ENCODE assay signal across 18 cellular contexts in the genomic region with DNA sequence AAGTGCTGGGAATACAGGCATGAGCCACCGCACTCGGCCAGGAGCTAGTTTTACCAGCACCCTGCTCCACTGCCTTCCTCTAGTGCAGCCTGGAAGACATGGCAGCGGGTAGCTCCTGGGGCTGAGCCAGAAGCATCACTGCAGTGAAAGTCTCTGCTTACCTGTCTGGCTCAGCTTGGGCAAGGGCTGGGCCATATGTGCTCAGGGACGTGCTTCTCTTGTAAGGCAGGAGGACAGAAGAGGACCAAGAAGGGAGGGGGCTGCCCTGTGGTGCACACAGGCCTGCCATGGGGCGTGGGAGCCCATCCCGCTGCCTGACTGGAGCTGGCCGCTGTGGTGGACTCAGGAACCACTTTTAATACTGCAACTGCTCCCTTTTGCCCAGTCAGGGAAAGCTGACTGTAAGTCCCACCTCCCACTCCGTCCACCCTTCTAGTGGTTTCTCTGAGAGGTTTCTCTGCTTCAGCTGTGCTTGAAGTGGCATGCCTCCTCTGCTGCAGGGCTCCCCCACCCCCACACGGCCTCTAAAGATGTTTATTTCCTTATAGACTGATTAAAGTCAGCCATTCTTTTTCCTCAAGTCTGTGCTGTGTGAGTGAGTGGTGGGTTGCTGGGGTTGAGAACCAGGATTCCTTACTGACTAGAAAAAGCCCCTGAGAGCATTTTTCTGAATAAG. TPM values are rescaled to one million over a fixed set of nuclear protein-coding genes. Genes with fewer than 3 reads are reported as not detected.
DNase-seq lines count a peak whose midpoint lies in the region; ATAC-seq and TF ChIP-seq lines count a peak whose summit lies in the region.
"Had no signal": no experiment of that assay in that cellular context is flagged by ENCODE, and none has a peak within 500 bp of the region (broad histone marks: within the 10 kb centered on the region; RNA-seq: fewer than 3 reads in every experiment).

No MANE protein-coding gene starts in this region.

- no peak overlapping the region for H3K4me2 ChIP-seq in HCT116 (ENCODE audit: low read length)
- H3K4me2 ChIP-seq: A549 had no signal

- intact Hi-C loops in HCT116 (cut with micrococcal nuclease): no loop called here
- intact Hi-C loops in psoas muscle (cut with DNase I): loop anchor here in 1 of 2 donors (5.0 kb wide), 1 partner anchor 54 kb away; the partner anchor contains the start of gene FBXL15

- H3K9me2 ChIP-seq in HCT116 (ENCODE audit: insufficient read depth): no peaks in the 10 kb centered on the region

- DNase-seq in activated CD4-positive, alpha-beta T cell treated with anti-CD3 and anti-CD28 coated beads, Interleukin-2, amount 10 ng/mL, durations not matched to agents 7 days and 5 days: no peak
- DNase-seq in activated CD4-positive, alpha-beta T cell treated with anti-CD3 and anti-CD28 coated beads, Interleukin-2, amount 50 U/mL, for 48 hours: no peak
- DNase-seq in HCT116 (ENCODE audit: low read depth, low spot score) (no peak), psoas muscle (peak in 1 of 2 donors; percentile 45), AG08395 (ENCODE audit: low spot score) (no peak)
- no peak for DNase-seq in activated naive CD4-positive, alpha-beta T cell treated with anti-CD3 and anti-CD28 coated beads, Interleukin-2, amount 50 U/mL, for 72 hours (ENCODE audit: low spot score in 2 of 2)
- DNase-seq: left ventricle myocardium inferior; NCI-H1092 treated with DMSO at 0.1 percent for 48 hours; SHP77 treated with DMSO at 0.1 percent for 48 hours; stimulated activated naive CD4-positive, alpha-beta T cell treated with Interleukin-2 at 50 U/mL for 16 hours had no signal

- H3K9me3 Mint-ChIP-seq in activated CD4-positive, alpha-beta T cell treated with anti-CD3 and anti-CD28 coated beads, Interleukin-2, amount 10 ng/mL, durations not matched to agents 7 days and 5 days: no peaks in the 10 kb centered on the region
- H3K9me3 Mint-ChIP-seq in activated naive CD4-positive, alpha-beta T cell treated with anti-CD3 and anti-CD28 coated beads, Interleukin-2, amount 50 U/mL, for 72 hours: no peaks in the 10 kb centered on the region
- H3K9me3 Mint-ChIP-seq: T-helper 2 cell treated with Interferon-gamma antibody and Interleukin-4, amounts not matched to agents 5 μg/mL and 100 μg/mL, for 36 hours had no signal

- H3K27me3 ChIP-seq in HCT116 (ENCODE audit: insufficient read depth, low read length) (no peaks in the 10 kb centered on the region), psoas muscle (ENCODE audit: insufficient read depth in 3 of 3, low read length in 2 of 3) (no peaks in the 10 kb centered on the region)
- H3K27me3 ChIP-seq: ascending aorta had no signal

- H2AFZ ChIP-seq in HCT116 (ENCODE audit: low read depth, low read length, poor library complexity, severe bottlenecking): no peak overlapping the region
- H2AFZ ChIP-seq: parathyroid adenoma had no signal

- H3K36me3 ChIP-seq in HCT116 (ENCODE audit: control insufficient read depth in 1 of 2, insufficient read depth in 2 of 2, low read length in 2 of 2) (peaks cover 11 to 28% of the 10 kb centered on the region in 2 experiments; a peak in 3 of 4 replicates), psoas muscle (ENCODE audit: insufficient read depth in 1 of 2, low read depth in 1 of 2) (peaks cover 0 to 44% of the 10 kb centered on the region in 2 donors)

- POLR2A ChIA-PET in activated CD4-positive, alpha-beta T cell treated with anti-CD3 and anti-CD28 coated beads, Interleukin-2, amount 10 ng/mL, durations not matched to agents 7 days and 5 days (lab: Charles Lee): no interaction called here
- POLR2A ChIA-PET in HCT116 (lab: Charles Lee): interaction anchor here (1.0 kb wide), 1 partner anchor 81 kb away, joined by 3 read pairs; the partner anchor contains the start of gene NFKB2

- CTCF ChIA-PET in activated CD4-positive, alpha-beta T cell treated with anti-CD3 and anti-CD28 coated beads, Interleukin-2, amount 10 ng/mL, durations not matched to agents 7 days and 5 days (lab: Charles Lee): interaction anchor here (0.9 to 1.1 kb wide), 3 partner anchors 25 to 247 kb away, joined by 3 to 6 read pairs (median 4); no protein-coding TSS in a partner anchor
- CTCF ChIA-PET in HCT116 (lab: Charles Lee): interaction anchor here (4.1 kb wide), 1 partner anchor 246 kb away, joined by 43 read pairs; no protein-coding TSS in a partner anchor

- TF ChIP-seq POLR2A in HCT116 (IDR thresholded peaks at IDR 0.05; ENCODE audit: borderline replicate concordance, extremely low read depth, insufficient read depth, insufficient read length): no peak

- ATAC-seq in HCT116 (no peak), psoas muscle (no peak), SK-N-SH treated with all-trans-retinoic acid at 6 μM for 48 hours (no peak), HG03097 (IDR thresholded peaks at IDR 0.05; ENCODE audit: low FRiP score, unreplicated experiment) (no peak)
- ATAC-seq in activated naive CD4-positive, alpha-beta T cell treated with anti-CD3 and anti-CD28 coated beads, Interleukin-2, amount 50 U/mL, for 72 hours: peak in 1 of 2 donors; percentile 24
- ATAC-seq: A549; activated CD4-positive, CD25-positive, alpha-beta regulatory T cell treated with anti-CD3 and anti-CD28 coated beads, Interleukin-2, amount 50 U/mL, for 24 hours had no signal

- H3K27ac Mint-ChIP-seq in activated CD4-positive, alpha-beta T cell treated with anti-CD3 and anti-CD28 coated beads, Interleukin-2, amount 10 ng/mL, durations not matched to agents 7 days and 5 days: peak overlapping the region; percentile 69
- H3K27ac Mint-ChIP-seq in activated naive CD4-positive, alpha-beta T cell treated with anti-CD3 and anti-CD28 coated beads, Interleukin-2, amount 50 U/mL, for 72 hours: peak overlapping the region; percentile 71 to 75
- H3K27ac Mint-ChIP-seq: T-helper 2 cell treated with Interferon-gamma antibody and Interleukin-4, amounts not matched to agents 5 μg/mL and 100 μg/mL, for 36 hours had no signal

- peaks cover 30% of the 10 kb centered on the region for H3K36me3 Mint-ChIP-seq in activated CD4-positive, alpha-beta T cell treated with anti-CD3 and anti-CD28 coated beads, Interleukin-2, amount 10 ng/mL, durations not matched to agents 7 days and 5 days (ENCODE audit: low read depth)
- H3K36me3 Mint-ChIP-seq in activated naive CD4-positive, alpha-beta T cell treated with anti-CD3 and anti-CD28 coated beads, Interleukin-2, amount 50 U/mL, for 72 hours: peaks cover 0 to 6% of the 10 kb centered on the region in 2 donors

- no peak overlapping the region for H3K9ac ChIP-seq in HCT116 (ENCODE audit: low read length)
- H3K9ac ChIP-seq: parathyroid adenoma had no signal

- no peaks in the 10 kb centered on the region for H3K79me2 ChIP-seq in HCT116 (ENCODE audit: insufficient read depth, low read length)
- H3K79me2 ChIP-seq: parathyroid adenoma had no signal

- TF ChIP-seq CTCF in HCT116 (IDR thresholded peaks at IDR 0.05 in 2 of 3, conservative IDR thresholded peaks at IDR 0.05 in 1 of 3; ENCODE audit: borderline replicate concordance in 1 of 3, insufficient read depth in 1 of 3, low read depth in 2 of 3, low read length in 2 of 3) (no peak), psoas muscle (IDR thresholded peaks at IDR 0.05) (no peak)

- TF ChIP-seq RAD21 in HCT116 (IDR thresholded peaks at IDR 0.05; ENCODE audit: low read depth): no peak

- no peaks in the 10 kb centered on the region for H3K27me3 Mint-ChIP-seq in activated CD4-positive, alpha-beta T cell treated with anti-CD3 and anti-CD28 coated beads, Interleukin-2, amount 10 ng/mL, durations not matched to agents 7 days and 5 days

- no peak overlapping the region for H3K4me3 Mint-ChIP-seq in activated CD4-positive, alpha-beta T cell treated with anti-CD3 and anti-CD28 coated beads, Interleukin-2, amount 10 ng/mL, durations not matched to agents 7 days and 5 days
- H3K4me3 Mint-ChIP-seq: T-helper 2 cell treated with Interferon-gamma antibody and Interleukin-4, amounts not matched to agents 5 μg/mL and 100 μg/mL, for 36 hours had no signal

- H3K27ac ChIP-seq in HCT116 (ENCODE audit: low read depth, low read length) (no peak overlapping the region), psoas muscle (peak overlapping the region; percentile 16)
- H3K27ac ChIP-seq: A549, ascending aorta, left ventricle myocardium inferior, parathyroid adenoma had no signal

- H3K4me1 Mint-ChIP-seq in activated CD4-positive, alpha-beta T cell treated with anti-CD3 and anti-CD28 coated beads, Interleukin-2, amount 10 ng/mL, durations not matched to agents 7 days and 5 days: peaks cover 24% of the 10 kb centered on the region

- RAD21 ChIA-PET in HCT116 (lab: Charles Lee; ENCODE audit: low non-redundant PET in 1 of 2, low total read pairs in 2 of 2, uncharacterized antibody in 2 of 2, unreplicated experiment in 2 of 2): no interaction called here

- no peaks in the 10 kb centered on the region for H3K4me1 ChIP-seq in HCT116 (ENCODE audit: control insufficient read depth in 1 of 2, insufficient read depth in 2 of 2, low read length in 2 of 2)
- H3K4me1 ChIP-seq in psoas muscle: no peaks in the 10 kb centered on the region
- H3K4me1 ChIP-seq: A549, ascending aorta, parathyroid adenoma had no signal

- no peaks in the 10 kb centered on the region for H4K20me1 ChIP-seq in HCT116 (ENCODE audit: insufficient read depth)

- 64 to 75% (median 73%) methylated on average over 9 of the region's 9 CpGs for WGBS in psoas muscle, 3 donors

- H3K4me3 ChIP-seq in HCT116 (replicated peaks in 1 of 2; ENCODE audit: low read depth in 1 of 2, low read length in 2 of 2) (no peak overlapping the region), psoas muscle (no peak overlapping the region)
- H3K4me3 ChIP-seq: A549, ascending aorta, left ventricle myocardium inferior had no signal

- TSS peak; percentile 34 for BruUV-seq in HCT116 (replicated peaks; lab: Mats Ljungman, UMichigan)

- H3K9me3 ChIP-seq in HCT116 (ENCODE audit: control insufficient read depth in 1 of 2, insufficient read depth in 1 of 2, low read depth in 1 of 2, low read length in 2 of 2) (no peaks in the 10 kb centered on the region), psoas muscle (no peaks in the 10 kb centered on the region)
- H3K9me3 ChIP-seq: A549, ascending aorta, left ventricle myocardium inferior had no signal

RNA-seq across cellular contexts. Expression of gene C10orf95, which starts 25.3 kb away (rescaled TPM):
- under 1 TPM in 1 of 2 experiments, not detected in 1; 0.17 TPM for total RNA-seq in activated CD4-positive, alpha-beta T cell treated with anti-CD3 and anti-CD28 coated beads, Interleukin-2, amount 10 ng/mL, durations not matched to agents 7 days and 5 days
- 2.1 TPM for total RNA-seq in HCT116 (2021; ENCODE audit: unreplicated experiment)
- 3.8 TPM in 2 replicates for polyA plus RNA-seq in HCT116 (2012)
- total RNA-seq in activated naive CD4-positive, alpha-beta T cell treated with anti-CD3 and anti-CD28 coated beads, Interleukin-2, amount 50 U/mL, for 72 hours: under 1 TPM in 1 of 2 donors, not detected in 1; 0.30 TPM
- total RNA-seq in psoas muscle: not detected
- under 1 TPM in 1 of 3 donors, not detected in 2; 0.01 TPM for polyA plus RNA-seq in psoas muscle
- total RNA-seq: ascending aorta, left ventricle myocardium inferior, myocyte had no signal

RNA-seq across cellular contexts. Expression of gene ACTR1A, which starts 25.9 kb away (rescaled TPM):
- total RNA-seq in activated CD4-positive, alpha-beta T cell treated with anti-CD3 and anti-CD28 coated beads, Interleukin-2, amount 10 ng/mL, durations not matched to agents 7 days and 5 days: 10 to 100 TPM; 76.1 to 84.5 TPM
- total RNA-seq in HCT116 (2021; ENCODE audit: unreplicated experiment) (94.2 TPM), psoas muscle (100 to 1,000 TPM; 119 to 188 (median 148) TPM)
- 57.1 and 66.3 TPM in 2 replicates for polyA plus RNA-seq in HCT116 (2012)
- 10 to 100 TPM; 48.9 to 97.4 TPM for total RNA-seq in activated naive CD4-positive, alpha-beta T cell treated with anti-CD3 and anti-CD28 coated beads, Interleukin-2, amount 50 U/mL, for 72 hours
- 100 to 1,000 TPM in 2 of 3 donors, 10 to 100 TPM in 1; 76.2 to 181 (median 101) TPM for polyA plus RNA-seq in psoas muscle

RNA-seq across cellular contexts. Expression of gene SUFU, which starts 27.2 kb away (rescaled TPM):
- 10 to 100 TPM; 13.4 to 14.2 TPM for total RNA-seq in activated CD4-positive, alpha-beta T cell treated with anti-CD3 and anti-CD28 coated beads, Interleukin-2, amount 10 ng/mL, durations not matched to agents 7 days and 5 days
- total RNA-seq in HCT116 (2021; ENCODE audit: unreplicated experiment) (18.8 TPM), psoas muscle (1 to 10 TPM; 4.8 to 6.8 (median 5.5) TPM)
- 12.4 and 13.0 TPM in 2 replicates for polyA plus RNA-seq in HCT116 (2012)
- total RNA-seq in activated naive CD4-positive, alpha-beta T cell treated with anti-CD3 and anti-CD28 coated beads, Interleukin-2, amount 50 U/mL, for 72 hours: 1 to 10 TPM; 9.1 to 9.9 TPM
- 1 to 10 TPM; 2.1 to 6.3 (median 2.2) TPM for polyA plus RNA-seq in psoas muscle

RNA-seq across cellular contexts. Expression of gene CUEDC2, which starts 44.2 kb away (rescaled TPM):
- 10 to 100 TPM; 63.6 to 68.9 TPM for total RNA-seq in activated CD4-positive, alpha-beta T cell treated with anti-CD3 and anti-CD28 coated beads, Interleukin-2, amount 10 ng/mL, durations not matched to agents 7 days and 5 days
- total RNA-seq in HCT116 (2021; ENCODE audit: unreplicated experiment) (96.7 TPM), psoas muscle (10 to 100 TPM; 53.3 to 81.9 (median 73.3) TPM)
- polyA plus RNA-seq in HCT116 (2012): 77.0 and 106 TPM in 2 replicates
- total RNA-seq in activated naive CD4-positive, alpha-beta T cell treated with anti-CD3 and anti-CD28 coated beads, Interleukin-2, amount 50 U/mL, for 72 hours: 10 to 100 TPM; 38.7 to 73.9 TPM
- 100 to 1,000 TPM in 1 of 3 donors, 10 to 100 TPM in 2; 56.3 to 103 (median 77.2) TPM for polyA plus RNA-seq in psoas muscle

RNA-seq across cellular contexts. Expression of gene FBXL15, which starts 56.0 kb away (rescaled TPM):
- total RNA-seq in activated CD4-positive, alpha-beta T cell treated with anti-CD3 and anti-CD28 coated beads, Interleukin-2, amount 10 ng/mL, durations not matched to agents 7 days and 5 days: 10 to 100 TPM in 1 of 2 experiments, 1 to 10 TPM in 1; 8.7 to 11.2 TPM
- total RNA-seq in HCT116 (2021; ENCODE audit: unreplicated experiment): 21.1 TPM
- 15.8 and 19.9 TPM in 2 replicates for polyA plus RNA-seq in HCT116 (2012)
- total RNA-seq in activated naive CD4-positive, alpha-beta T cell treated with anti-CD3 and anti-CD28 coated beads, Interleukin-2, amount 50 U/mL, for 72 hours: 10 to 100 TPM; 12.9 to 27.4 TPM
- 10 to 100 TPM in 2 of 4 donors, 1 to 10 TPM in 2; 7.9 to 13.3 (median 9.5) TPM for total RNA-seq in psoas muscle
- polyA plus RNA-seq in psoas muscle: 10 to 100 TPM; 10.8 to 14.8 (median 13.0) TPM
